In the genomic region with DNA sequence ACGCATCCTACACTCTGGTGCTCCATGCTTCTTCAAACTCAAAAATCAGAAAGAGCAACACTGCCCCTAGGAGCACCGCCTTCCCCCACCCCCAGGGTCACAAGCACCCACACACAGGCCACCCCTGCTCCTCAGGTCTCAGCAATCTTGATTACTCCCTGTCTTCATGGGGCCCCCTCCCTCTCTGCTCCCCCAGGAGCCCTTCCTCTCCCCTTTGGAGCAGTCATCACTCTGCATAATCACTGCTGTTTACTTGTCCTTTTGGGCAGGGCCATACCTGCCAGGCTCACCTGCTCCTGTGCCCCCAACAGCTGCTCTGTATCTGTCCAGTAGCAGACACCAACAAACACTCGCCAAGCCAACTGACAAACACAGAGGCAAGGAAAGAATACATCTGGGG, we compare ENCODE assay signal across 20 cellular contexts. TPM values are rescaled to one million over a fixed set of nuclear protein-coding genes. Genes with fewer than 3 reads are reported as not detected.
DNase-seq lines count a peak whose midpoint lies in the region; ATAC-seq and TF ChIP-seq lines count a peak whose summit lies in the region.
"Had no signal": no experiment of that assay in that cellular context is flagged by ENCODE, and none has a peak within 500 bp of the region (broad histone marks: within the 10 kb centered on the region; RNA-seq: fewer than 3 reads in every experiment).

No MANE protein-coding gene starts in this region.

- H3K27ac Mint-ChIP-seq in MCF 10A (ENCODE audit: low read depth, unreplicated experiment), result no peak overlapping the region
- H3K27ac Mint-ChIP-seq: CD4-positive, alpha-beta memory T cell; IgD-negative memory B cell had no signal

- no TSS peak for BruUV-seq in MCF 10A (replicated peaks; lab: Mats Ljungman, UMichigan)

- intact Hi-C loops in MCF 10A (cut with micrococcal nuclease), result no loop called here

- peak overlapping the region; percentile 40 for H3K27ac ChIP-seq in HUES64 (ENCODE audit: low read depth, low read length)
- H3K27ac ChIP-seq in caudate nucleus (ENCODE audit: low read depth, low read length), result peak overlapping the region; percentile 97
- H3K27ac ChIP-seq: A549, BLaER1, RWPE1 had no signal

- no peak overlapping the region for H3K9ac ChIP-seq in HUES64 (ENCODE audit: low read depth, low read length)
- H3K9ac ChIP-seq: BLaER1 had no signal

- no peak overlapping the region for H3K4me3 Mint-ChIP-seq in MCF 10A (ENCODE audit: unreplicated experiment)
- H3K4me3 Mint-ChIP-seq: CD4-positive, alpha-beta memory T cell; IgD-negative memory B cell had no signal

- no peaks in the 10 kb centered on the region for H3K36me3 ChIP-seq in HUES64 (ENCODE audit: insufficient read depth, low read length)
- H3K36me3 ChIP-seq: BLaER1 had no signal

- CTCF ChIA-PET in MCF 10A (lab: Yijun Ruan, JAX), result no interaction called here

- POLR2A ChIA-PET in MCF 10A (lab: Yijun Ruan, JAX), result no interaction called here

- WGBS in HUES64, result 89% methylated on average over 3 of the region's 3 CpGs

- H3K36me3 Mint-ChIP-seq in MCF 10A (ENCODE audit: insufficient read depth, unreplicated experiment), result no peaks in the 10 kb centered on the region
- H3K36me3 Mint-ChIP-seq: CD4-positive, alpha-beta memory T cell; IgD-negative memory B cell had no signal

- H3K4me1 Mint-ChIP-seq in MCF 10A (ENCODE audit: insufficient read depth, unreplicated experiment), result no peaks in the 10 kb centered on the region
- H3K4me1 Mint-ChIP-seq: CD4-positive, alpha-beta memory T cell; IgD-negative memory B cell had no signal

- H3K27me3 ChIP-seq in HUES64 (ENCODE audit: insufficient read depth, low read length), result peaks cover 22% of the 10 kb centered on the region

- H3K9me3 Mint-ChIP-seq in MCF 10A (ENCODE audit: unreplicated experiment), result peaks cover 34% of the 10 kb centered on the region

- peaks cover 21% of the 10 kb centered on the region for H3K4me1 ChIP-seq in HUES64 (ENCODE audit: insufficient read depth, low read length)
- H3K4me1 ChIP-seq: A549, BLaER1 had no signal

- no peak overlapping the region for H3K4me3 ChIP-seq in HUES64 (ENCODE audit: low read length)
- H3K4me3 ChIP-seq: A549, BLaER1 had no signal

- no peak for TF ChIP-seq CTCF in MCF 10A (IDR thresholded peaks at IDR 0.05; ENCODE audit: unreplicated experiment)

- no peaks in the 10 kb centered on the region for H3K9me3 ChIP-seq in HUES64 (ENCODE audit: insufficient read depth, low read depth, low read length)
- H3K9me3 ChIP-seq: A549, BLaER1 had no signal

- peak; percentile 29 for DNase-seq in COR-L47 (lab: John Stamatoyannopoulos, UW)
- no peak for DNase-seq in caudate nucleus (lab: John Stamatoyannopoulos, UW)
- peak; percentile 51 for DNase-seq in mesenteric fat pad (ENCODE audit: low spot score)
- no peak for DNase-seq in NCI-H187 treated with DMSO at 0.1 percent for 48 hours (lab: John Stamatoyannopoulos, UW)
- DNase-seq in MCF 10A (ENCODE audit: unreplicated experiment), result no peak
- DNase-seq in Ammon's horn (ENCODE audit: low spot score), result no peak
- DNase-seq: Calu3; CD4-positive, alpha-beta memory T cell; DMS53; MV-4-11; NCI-H1417; NCI-H187; T-helper 1 cell had no signal

- no peaks in the 10 kb centered on the region for H3K27me3 Mint-ChIP-seq in MCF 10A (ENCODE audit: insufficient read depth, unreplicated experiment)

- no peak for ATAC-seq in HG03039 (IDR thresholded peaks at IDR 0.05; ENCODE audit: unreplicated experiment)
- ATAC-seq: A549 had no signal

RNA-seq across cellular contexts. Expression of gene SYNDIG1, which starts 7.6 kb away (rescaled TPM):
- polyA plus RNA-seq in HUES64 (2013, experiment 1 of 2), result 3.8 TPM
- 3.6 TPM for polyA plus RNA-seq in HUES64 (2013, experiment 2 of 2)
- 0.77 TPM for total RNA-seq in mesenteric fat pad
- total RNA-seq in MCF 10A (2022), result not detected in 2 replicates
- total RNA-seq: Calu3; CD4-positive, alpha-beta memory T cell; HT-29 had no signal
- polyA plus RNA-seq: CD4-positive, alpha-beta memory T cell; IgD-negative memory B cell had no signal

Comparison
In these comparisons a context has a peak if more than half of its experiments do, and no peak if none do; other contexts are left out.
1. DNase-seq: peak in COR-L47 (single experiment) and mesenteric fat pad (single experiment); none in caudate nucleus (0 of 61), NCI-H187 treated with DMSO at 0.1 percent for 48 hours (single experiment), MCF 10A (single experiment) and Ammon's horn (single experiment).